In the genomic region with DNA sequence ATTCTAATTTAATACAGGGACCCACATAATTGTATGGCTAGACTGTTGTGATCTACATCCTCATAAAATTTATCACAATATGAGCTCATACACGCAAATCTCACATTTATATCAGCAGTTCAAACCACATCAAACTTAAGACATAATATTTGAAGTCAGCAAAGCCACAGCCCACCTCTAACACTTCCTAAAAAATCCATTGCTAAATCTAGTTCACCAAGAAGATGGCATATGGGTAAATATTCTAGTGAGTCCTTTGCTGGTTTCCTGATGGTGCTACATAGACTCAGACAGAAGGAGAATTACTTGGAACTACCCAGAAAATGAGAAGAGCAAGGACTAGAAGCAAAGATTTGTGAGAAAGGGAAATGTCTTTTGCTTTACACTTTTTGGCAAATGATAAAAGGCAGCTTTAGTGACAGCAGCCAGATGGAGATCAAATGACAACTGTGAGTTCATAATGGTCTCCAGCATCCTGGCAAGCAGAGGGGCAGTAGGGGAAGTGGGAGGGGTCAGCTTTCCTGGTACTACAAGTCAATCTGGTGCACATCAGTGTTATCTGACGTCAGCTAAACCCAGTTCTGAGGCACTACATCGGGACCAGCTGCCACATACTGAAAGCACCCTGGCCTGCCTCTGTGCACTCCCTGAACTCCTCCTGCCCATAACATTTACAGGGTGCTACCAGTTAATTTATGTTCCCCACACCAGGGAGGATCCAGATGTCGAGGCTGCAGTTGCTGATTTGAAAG, we compare ENCODE assay signal across 10 cellular contexts. TPM values are rescaled to one million over a fixed set of nuclear protein-coding genes. Genes with fewer than 3 reads are reported as not detected.
DNase-seq lines count a peak whose midpoint lies in the region; ATAC-seq and TF ChIP-seq lines count a peak whose summit lies in the region.
"Had no signal": no experiment of that assay in that cellular context is flagged by ENCODE, and none has a peak within 500 bp of the region (broad histone marks: within the 10 kb centered on the region; RNA-seq: fewer than 3 reads in every experiment).

No MANE protein-coding gene starts in this region.

- no peaks in the 10 kb centered on the region for H3K36me3 Mint-ChIP-seq in activated CD8-positive, alpha-beta T cell treated with anti-CD3 and anti-CD28 coated beads, Interleukin-2, amount 10 ng/mL, durations not matched to agents 7 days and 5 days (ENCODE audit: low read depth)
- H3K36me3 Mint-ChIP-seq in glutamatergic neuron (ENCODE audit: unreplicated experiment) = no peaks in the 10 kb centered on the region

- H3K4me1 Mint-ChIP-seq in activated CD8-positive, alpha-beta T cell treated with anti-CD3 and anti-CD28 coated beads, Interleukin-2, amount 10 ng/mL, durations not matched to agents 7 days and 5 days (ENCODE audit: low read depth) = peaks cover 24% of the 10 kb centered on the region
- peaks cover 34% of the 10 kb centered on the region for H3K4me1 Mint-ChIP-seq in glutamatergic neuron (ENCODE audit: low read depth, unreplicated experiment)

- H3K23ac ChIP-seq in mesendoderm (ENCODE audit: low read length) = no peak overlapping the region

- no peak overlapping the region for H2AK5ac ChIP-seq in mesendoderm (ENCODE audit: low read length)

- H3K4me1 ChIP-seq in ascending aorta (no peaks in the 10 kb centered on the region), mesendoderm (ENCODE audit: control insufficient read depth, low read depth, low read length) (no peaks in the 10 kb centered on the region)

- no peak overlapping the region for H3K56ac ChIP-seq in mesendoderm (ENCODE audit: low read length)

- H3K27me3 ChIP-seq in ascending aorta (no peaks in the 10 kb centered on the region), mesendoderm (ENCODE audit: insufficient read depth, low read length, poor library complexity) (no peaks in the 10 kb centered on the region), dorsolateral prefrontal cortex (no peaks in the 10 kb centered on the region)

- H3K27ac Mint-ChIP-seq in activated CD8-positive, alpha-beta T cell treated with anti-CD3 and anti-CD28 coated beads, Interleukin-2, amount 10 ng/mL, durations not matched to agents 7 days and 5 days = peak overlapping the region; percentile 75
- H3K27ac Mint-ChIP-seq in glutamatergic neuron (ENCODE audit: unreplicated experiment) = peak overlapping the region; percentile 98

- no peak overlapping the region for H2BK15ac ChIP-seq in mesendoderm (replicated peaks; ENCODE audit: low read depth)

- H3K79me1 ChIP-seq in mesendoderm (ENCODE audit: low read length) = no peaks in the 10 kb centered on the region

- no peak overlapping the region for H2BK120ac ChIP-seq in mesendoderm (ENCODE audit: low read depth, low read length)

- DNase-seq in NCI-H2171 treated with DMSO at 0.1 percent for 48 hours (lab: John Stamatoyannopoulos, UW) (peak; percentile 99), glutamatergic neuron (peak; percentile 54), ascending aorta (ENCODE audit: low spot score in 2 of 2) (no peak), mesendoderm (no peak), dorsolateral prefrontal cortex (no peak)
- DNase-seq in activated CD8-positive, alpha-beta T cell treated with anti-CD3 and anti-CD28 coated beads, Interleukin-2, amount 10 ng/mL, durations not matched to agents 7 days and 5 days = peak; percentile 73
- peak; percentile 20 for DNase-seq in stimulated activated CD4-positive, alpha-beta T cell treated with anti-CD3 and anti-CD28 coated beads, Interleukin-4, amount 100 ng/mL, for 24 hours

- no peak overlapping the region for H2BK5ac ChIP-seq in mesendoderm (ENCODE audit: low read length)

- no peak overlapping the region for H4K5ac ChIP-seq in mesendoderm (ENCODE audit: low read length)

- H3K27ac ChIP-seq in ascending aorta = no peak overlapping the region
- H3K27ac ChIP-seq in mesendoderm (ENCODE audit: low read depth, low read length) = no peak overlapping the region
- H3K27ac ChIP-seq in dorsolateral prefrontal cortex = peak overlapping the region in 21 of 59 donors; percentile 0 to 70 (median 35)
- H3K27ac ChIP-seq: epithelial cell of prostate, thoracic aorta had no signal

- TF ChIP-seq CTCF in glutamatergic neuron (IDR thresholded peaks at IDR 0.05; ENCODE audit: partially characterized antibody, unreplicated experiment) = no peak
- no peak for TF ChIP-seq CTCF in ascending aorta (IDR thresholded peaks at IDR 0.05)
- TF ChIP-seq CTCF in dorsolateral prefrontal cortex (IDR thresholded peaks at IDR 0.05 in 54 of 56, conservative IDR thresholded peaks at IDR 0.05 in 2 of 56; ENCODE audit: low read depth in 1 of 56, partially characterized antibody in 56 of 56) = no peak

- H3K36me3 ChIP-seq in ascending aorta (no peaks in the 10 kb centered on the region), mesendoderm (ENCODE audit: control insufficient read depth, insufficient read depth, low read length) (no peaks in the 10 kb centered on the region)
- H3K36me3 ChIP-seq: thoracic aorta had no signal

- H3K9ac ChIP-seq in mesendoderm (ENCODE audit: low read length) = no peak overlapping the region

- H3K4ac ChIP-seq in mesendoderm (ENCODE audit: low read depth, low read length) = no peak overlapping the region

- H4K8ac ChIP-seq in mesendoderm (ENCODE audit: low read depth, low read length) = no peak overlapping the region

- H3K9me3 Mint-ChIP-seq in activated CD8-positive, alpha-beta T cell treated with anti-CD3 and anti-CD28 coated beads, Interleukin-2, amount 10 ng/mL, durations not matched to agents 7 days and 5 days (ENCODE audit: insufficient read depth) = no peaks in the 10 kb centered on the region
- H3K9me3 Mint-ChIP-seq in glutamatergic neuron (ENCODE audit: unreplicated experiment) = no peaks in the 10 kb centered on the region

- no peaks in the 10 kb centered on the region for H3K79me2 ChIP-seq in mesendoderm (ENCODE audit: control insufficient read depth, insufficient read depth, low read length)

- POLR2A ChIA-PET in activated CD8-positive, alpha-beta T cell treated with anti-CD3 and anti-CD28 coated beads, Interleukin-2, amount 10 ng/mL, durations not matched to agents 7 days and 5 days (lab: Charles Lee) = interaction anchor here (6.1 kb wide), 1 partner anchor 11 kb away, joined by 54 read pairs; a partner anchor contains a TSS

- no peak overlapping the region for H3K18ac ChIP-seq in mesendoderm (ENCODE audit: low read length)

- H3K4me3 ChIP-seq in ascending aorta = no peak overlapping the region
- H3K4me3 ChIP-seq in mesendoderm (ENCODE audit: low read length) = no peak overlapping the region
- H3K4me3 ChIP-seq in dorsolateral prefrontal cortex = no peak overlapping the region
- H3K4me3 ChIP-seq: thoracic aorta had no signal

- intact Hi-C loops in ascending aorta (cut with DNase I) (no loop called here), dorsolateral prefrontal cortex (cut with DNase I) (no loop called here)

- peak overlapping the region; percentile 36 for H3K4me3 Mint-ChIP-seq in activated CD8-positive, alpha-beta T cell treated with anti-CD3 and anti-CD28 coated beads, Interleukin-2, amount 10 ng/mL, durations not matched to agents 7 days and 5 days
- H3K4me3 Mint-ChIP-seq in glutamatergic neuron (ENCODE audit: unreplicated experiment) = peak overlapping the region; percentile 16

- H3K9me3 ChIP-seq in ascending aorta = no peaks in the 10 kb centered on the region
- H3K9me3 ChIP-seq: thoracic aorta had no signal

- WGBS in mesendoderm (ENCODE audit: extremely low coverage, insufficient coverage, low lambda C conversion rate) = no CpG with 5 or more reads among the region's 4 CpGs

- CTCF ChIA-PET in activated CD8-positive, alpha-beta T cell treated with anti-CD3 and anti-CD28 coated beads, Interleukin-2, amount 10 ng/mL, durations not matched to agents 7 days and 5 days (lab: Charles Lee) = interaction anchor here (0.5 to 2.8 kb wide), 9 partner anchors 8 to 444 kb away, joined by 3 to 14 read pairs (median 5); a partner anchor contains a TSS

- peaks cover 12% of the 10 kb centered on the region for H3K27me3 Mint-ChIP-seq in activated CD8-positive, alpha-beta T cell treated with anti-CD3 and anti-CD28 coated beads, Interleukin-2, amount 10 ng/mL, durations not matched to agents 7 days and 5 days (ENCODE audit: low read depth)
- no peaks in the 10 kb centered on the region for H3K27me3 Mint-ChIP-seq in glutamatergic neuron (ENCODE audit: unreplicated experiment)

- peak; percentile 51 for ATAC-seq in GM19395 (IDR thresholded peaks at IDR 0.05; ENCODE audit: unreplicated experiment)
- peak; percentile 85 for ATAC-seq in activated CD8-positive, alpha-beta T cell treated with anti-CD3 and anti-CD28 coated beads, Interleukin-2, amount 10 ng/mL, durations not matched to agents 7 days and 5 days

- H3K4me2 ChIP-seq in mesendoderm (ENCODE audit: low read length) = no peak overlapping the region

RNA-seq across cellular contexts. Expression of a gene that starts 10.6 kb away (rescaled TPM):
- 10 to 100 TPM; 17.9 to 21.7 TPM for total RNA-seq in activated CD8-positive, alpha-beta T cell treated with anti-CD3 and anti-CD28 coated beads, Interleukin-2, amount 10 ng/mL, durations not matched to agents 7 days and 5 days
- total RNA-seq in glutamatergic neuron (ENCODE audit: unreplicated experiment) (143 TPM), ascending aorta (111 TPM), dorsolateral prefrontal cortex (100 to 1,000 TPM in 5 of 120 experiments, 10 to 100 TPM in 115; 14.8 to 161 (median 25.8) TPM)
- polyA plus RNA-seq in mesendoderm (2013, experiment 1 of 2) = 33.2 TPM
- 33.5 TPM for polyA plus RNA-seq in mesendoderm (2013, experiment 2 of 2)

Comparison
In these comparisons a context has a peak if more than half of its experiments do, and no peak if none do; other contexts are left out.
1. DNase-seq: peak in NCI-H2171 treated with DMSO at 0.1 percent for 48 hours (single experiment), activated CD8-positive, alpha-beta T cell treated with anti-CD3 and anti-CD28 coated beads, Interleukin-2, amount 10 ng/mL, durations not matched to agents 7 days and 5 days (single experiment), glutamatergic neuron (single experiment) and stimulated activated CD4-positive, alpha-beta T cell treated with anti-CD3 and anti-CD28 coated beads, Interleukin-4, amount 100 ng/mL, for 24 hours (single experiment); none in ascending aorta (0 of 2), mesendoderm (single experiment) and dorsolateral prefrontal cortex (0 of 10).